In the genomic region with DNA sequence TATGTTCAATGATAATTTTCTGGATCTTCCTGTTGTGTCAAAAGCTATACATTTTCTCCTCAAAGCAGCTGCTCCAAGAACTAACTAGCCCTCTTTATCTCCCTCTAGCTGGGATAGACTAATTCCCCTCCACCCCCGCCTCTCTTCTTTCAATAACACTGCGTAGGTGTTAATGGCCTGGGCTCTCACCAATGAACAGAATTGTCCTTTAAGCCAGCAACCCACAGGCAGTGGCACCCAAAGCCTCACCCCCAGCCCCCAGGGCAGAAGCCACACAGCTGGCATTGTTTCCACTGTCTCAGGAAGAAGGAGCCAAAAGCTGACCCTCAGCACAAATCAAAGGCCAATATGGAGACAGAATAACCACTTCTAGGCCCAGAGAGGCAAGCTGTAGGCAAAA, we compare ENCODE assay signal across 4 cellular contexts. TPM values are rescaled to one million over a fixed set of nuclear protein-coding genes. Genes with fewer than 3 reads are reported as not detected.
"Had no signal": no experiment of that assay in that cellular context is flagged by ENCODE, and none has a peak within 500 bp of the region (broad histone marks: within the 10 kb centered on the region; RNA-seq: fewer than 3 reads in every experiment).

No MANE protein-coding gene starts in this region.

RNA-seq across cellular contexts. Expression of a gene that starts 41.6 kb away (rescaled TPM):
- total RNA-seq: dermis microvascular lymphatic vessel endothelial cell, lung microvascular endothelial cell, mesothelial cell of epicardium, osteocyte had no signal

RNA-seq across cellular contexts. Expression of a gene that starts 46.6 kb away (rescaled TPM):
- total RNA-seq: osteocyte had no signal
